Comparison of ENCODE assay signal across 1 cellular context in genomic region chr1:63779872-63780271, GRCh38.
TF ChIP-seq lines count a peak whose summit lies in the region.

No MANE protein-coding gene starts in this region.

TF ChIP-seq in GM23338, 12 proteins besides CTCF, POLR2A, EP300 and RAD21 (continued from another document):
- TF ChIP-seq, protein P1, sequence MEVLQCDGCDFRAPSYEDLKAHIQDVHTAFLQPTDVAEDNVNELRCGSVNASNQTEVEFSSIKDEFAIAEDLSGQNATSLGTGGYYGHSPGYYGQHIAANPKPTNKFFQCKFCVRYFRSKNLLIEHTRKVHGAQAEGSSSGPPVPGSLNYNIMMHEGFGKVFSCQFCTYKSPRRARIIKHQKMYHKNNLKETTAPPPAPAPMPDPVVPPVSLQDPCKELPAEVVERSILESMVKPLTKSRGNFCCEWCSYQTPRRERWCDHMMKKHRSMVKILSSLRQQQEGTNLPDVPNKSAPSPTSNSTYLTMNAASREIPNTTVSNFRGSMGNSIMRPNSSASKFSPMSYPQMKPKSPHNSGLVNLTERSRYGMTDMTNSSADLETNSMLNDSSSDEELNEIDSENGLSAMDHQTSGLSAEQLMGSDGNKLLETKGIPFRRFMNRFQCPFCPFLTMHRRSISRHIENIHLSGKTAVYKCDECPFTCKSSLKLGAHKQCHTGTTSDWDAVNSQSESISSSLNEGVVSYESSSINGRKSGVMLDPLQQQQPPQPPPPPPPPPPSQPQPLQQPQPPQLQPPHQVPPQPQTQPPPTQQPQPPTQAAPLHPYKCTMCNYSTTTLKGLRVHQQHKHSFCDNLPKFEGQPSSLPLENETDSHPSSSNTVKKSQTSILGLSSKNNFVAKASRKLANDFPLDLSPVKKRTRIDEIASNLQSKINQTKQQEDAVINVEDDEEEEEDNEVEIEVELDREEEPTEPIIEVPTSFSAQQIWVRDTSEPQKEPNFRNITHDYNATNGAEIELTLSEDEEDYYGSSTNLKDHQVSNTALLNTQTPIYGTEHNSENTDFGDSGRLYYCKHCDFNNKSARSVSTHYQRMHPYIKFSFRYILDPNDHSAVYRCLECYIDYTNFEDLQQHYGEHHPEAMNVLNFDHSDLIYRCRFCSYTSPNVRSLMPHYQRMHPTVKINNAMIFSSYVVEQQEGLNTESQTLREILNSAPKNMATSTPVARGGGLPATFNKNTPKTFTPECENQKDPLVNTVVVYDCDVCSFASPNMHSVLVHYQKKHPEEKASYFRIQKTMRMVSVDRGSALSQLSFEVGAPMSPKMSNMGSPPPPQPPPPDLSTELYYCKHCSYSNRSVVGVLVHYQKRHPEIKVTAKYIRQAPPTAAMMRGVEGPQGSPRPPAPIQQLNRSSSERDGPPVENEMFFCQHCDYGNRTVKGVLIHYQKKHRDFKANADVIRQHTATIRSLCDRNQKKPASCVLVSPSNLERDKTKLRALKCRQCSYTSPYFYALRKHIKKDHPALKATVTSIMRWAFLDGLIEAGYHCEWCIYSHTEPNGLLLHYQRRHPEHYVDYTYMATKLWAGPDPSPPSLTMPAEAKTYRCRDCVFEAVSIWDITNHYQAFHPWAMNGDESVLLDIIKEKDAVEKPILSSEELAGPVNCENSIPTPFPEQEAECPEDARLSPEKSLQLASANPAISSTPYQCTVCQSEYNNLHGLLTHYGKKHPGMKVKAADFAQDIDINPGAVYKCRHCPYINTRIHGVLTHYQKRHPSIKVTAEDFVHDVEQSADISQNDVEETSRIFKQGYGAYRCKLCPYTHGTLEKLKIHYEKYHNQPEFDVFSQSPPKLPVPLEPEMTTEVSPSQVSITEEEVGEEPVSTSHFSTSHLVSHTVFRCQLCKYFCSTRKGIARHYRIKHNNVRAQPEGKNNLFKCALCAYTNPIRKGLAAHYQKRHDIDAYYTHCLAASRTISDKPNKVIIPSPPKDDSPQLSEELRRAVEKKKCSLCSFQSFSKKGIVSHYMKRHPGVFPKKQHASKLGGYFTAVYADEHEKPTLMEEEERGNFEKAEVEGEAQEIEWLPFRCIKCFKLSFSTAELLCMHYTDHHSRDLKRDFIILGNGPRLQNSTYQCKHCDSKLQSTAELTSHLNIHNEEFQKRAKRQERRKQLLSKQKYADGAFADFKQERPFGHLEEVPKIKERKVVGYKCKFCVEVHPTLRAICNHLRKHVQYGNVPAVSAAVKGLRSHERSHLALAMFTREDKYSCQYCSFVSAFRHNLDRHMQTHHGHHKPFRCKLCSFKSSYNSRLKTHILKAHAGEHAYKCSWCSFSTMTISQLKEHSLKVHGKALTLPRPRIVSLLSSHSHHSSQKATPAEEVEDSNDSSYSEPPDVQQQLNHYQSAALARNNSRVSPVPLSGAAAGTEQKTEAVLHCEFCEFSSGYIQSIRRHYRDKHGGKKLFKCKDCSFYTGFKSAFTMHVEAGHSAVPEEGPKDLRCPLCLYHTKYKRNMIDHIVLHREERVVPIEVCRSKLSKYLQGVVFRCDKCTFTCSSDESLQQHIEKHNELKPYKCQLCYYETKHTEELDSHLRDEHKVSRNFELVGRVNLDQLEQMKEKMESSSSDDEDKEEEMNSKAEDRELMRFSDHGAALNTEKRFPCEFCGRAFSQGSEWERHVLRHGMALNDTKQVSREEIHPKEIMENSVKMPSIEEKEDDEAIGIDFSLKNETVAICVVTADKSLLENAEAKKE (CRISPR knock-in tag; IDR thresholded peaks at IDR 0.05), result no peak
- no peak for TF ChIP-seq REST (IDR thresholded peaks at IDR 0.05; ENCODE audit: unreplicated experiment)
- TF ChIP-seq STAT1 (IDR thresholded peaks at IDR 0.05; ENCODE audit: unreplicated experiment), result no peak
- TF ChIP-seq CREB1 (CRISPR knock-in tag; IDR thresholded peaks at IDR 0.05; ENCODE audit: low read depth), result no peak
- TF ChIP-seq EZH2 (IDR thresholded peaks at IDR 0.05; ENCODE audit: low read depth, unreplicated experiment), result no peak
- TF ChIP-seq, protein P2, sequence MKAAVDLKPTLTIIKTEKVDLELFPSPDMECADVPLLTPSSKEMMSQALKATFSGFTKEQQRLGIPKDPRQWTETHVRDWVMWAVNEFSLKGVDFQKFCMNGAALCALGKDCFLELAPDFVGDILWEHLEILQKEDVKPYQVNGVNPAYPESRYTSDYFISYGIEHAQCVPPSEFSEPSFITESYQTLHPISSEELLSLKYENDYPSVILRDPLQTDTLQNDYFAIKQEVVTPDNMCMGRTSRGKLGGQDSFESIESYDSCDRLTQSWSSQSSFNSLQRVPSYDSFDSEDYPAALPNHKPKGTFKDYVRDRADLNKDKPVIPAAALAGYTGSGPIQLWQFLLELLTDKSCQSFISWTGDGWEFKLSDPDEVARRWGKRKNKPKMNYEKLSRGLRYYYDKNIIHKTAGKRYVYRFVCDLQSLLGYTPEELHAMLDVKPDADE (IDR thresholded peaks at IDR 0.05), result no peak
- no peak for TF ChIP-seq NANOG (IDR thresholded peaks at IDR 0.05; ENCODE audit: borderline replicate concordance)
- no peak for TF ChIP-seq ZNF114 (CRISPR knock-in tag; IDR thresholded peaks at IDR 0.05)
- no peak for TF ChIP-seq ZNF331 (CRISPR knock-in tag; IDR thresholded peaks at IDR 0.05; ENCODE audit: low read depth)
- no peak for TF ChIP-seq JUNB (IDR thresholded peaks at IDR 0.05; ENCODE audit: unreplicated experiment)
